In the genomic region with DNA sequence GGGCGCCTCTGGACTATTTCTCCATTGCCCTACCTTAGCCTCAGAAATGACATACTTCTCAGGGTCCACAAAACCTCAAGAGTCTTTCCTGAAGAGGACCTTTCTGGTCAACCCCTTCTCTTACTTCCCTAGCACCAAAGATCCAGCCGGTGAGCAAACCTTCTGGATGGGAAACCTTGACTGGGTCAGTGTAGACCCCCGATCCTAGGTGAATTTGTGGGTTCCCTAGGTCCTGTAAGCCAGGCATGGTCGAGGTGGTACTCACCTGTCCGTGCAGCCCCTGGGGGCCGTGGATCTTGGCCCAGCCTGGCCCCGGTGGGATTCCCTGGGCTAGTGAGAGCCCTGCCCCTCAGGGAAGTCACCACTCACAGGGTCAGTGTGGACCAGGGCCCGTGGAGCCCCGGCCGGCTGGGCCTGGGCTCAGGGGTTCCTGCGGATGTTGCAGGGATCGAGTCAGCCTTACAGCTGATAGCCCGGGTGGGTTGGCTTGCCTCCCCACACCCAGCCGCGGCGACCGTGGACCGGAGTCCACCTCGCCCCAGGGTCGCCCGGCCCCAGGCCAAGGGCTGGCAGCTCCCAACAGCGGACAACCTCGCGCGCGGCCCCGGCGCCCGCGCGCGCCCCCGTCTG, we compare ENCODE assay signal across 8 cellular contexts. TPM values are rescaled to one million over a fixed set of nuclear protein-coding genes. Genes with fewer than 3 reads are reported as not detected.
A peak's percentile ranks its signal among the peaks of the same experiment; 100 is the strongest.
DNase-seq lines count a peak whose midpoint lies in the region; ATAC-seq and TF ChIP-seq lines count a peak whose summit lies in the region.

No MANE protein-coding gene starts in this region.

- H3K27ac ChIP-seq in adrenal gland, result peak overlapping the region; percentile 83 to 95 (median 95)
- peak overlapping the region; percentile 95 to 98 (median 96) for H3K27ac ChIP-seq in stomach

- peak; percentile 37 for ATAC-seq in HG03342 (IDR thresholded peaks at IDR 0.05; ENCODE audit: unreplicated experiment)

- H3K9me3 ChIP-seq in adrenal gland (replicated peaks in 1 of 3) (no peaks in the 10 kb centered on the region), stomach (no peaks in the 10 kb centered on the region)

- H3K4me3 ChIP-seq in AG04449 (ENCODE audit: low read depth, low read length) (peak overlapping the region; percentile 92), adrenal gland (peak overlapping the region; percentile 9 to 76 (median 51)), stomach (peak overlapping the region; percentile 64 to 82 (median 78))

- H3K4me1 ChIP-seq in adrenal gland (replicated peaks in 1 of 2), result peaks cover 23 to 43% of the 10 kb centered on the region in 2 donors
- H3K4me1 ChIP-seq in stomach, result peaks cover 19 to 57% (median 38%) of the 10 kb centered on the region in 4 donors

- DNase-seq in AG04449 (ENCODE audit: low read depth, low spot score), result no peak
- DNase-seq in GM19238 (ENCODE audit: insufficient read length, low spot score), result peak; percentile 74
- DNase-seq in adrenal gland, result no peak
- peak; percentile 74 for DNase-seq in iPS-NIHi7 (ENCODE audit: extremely low spot score)
- no peak for DNase-seq in stomach
- no peak for DNase-seq in stimulated activated CD4-positive, alpha-beta T cell treated with anti-CD3 and anti-CD28 coated beads, Interleukin-2, amount 100 ng/mL, for 48 hours
- no peak for DNase-seq in islet precursor cell

- no peak for TF ChIP-seq POLR2A in adrenal gland (IDR thresholded peaks at IDR 0.05)
- TF ChIP-seq POLR2A in stomach (IDR thresholded peaks at IDR 0.05), result no peak

- TF ChIP-seq EP300 in stomach (IDR thresholded peaks at IDR 0.05), result no peak

- intact Hi-C loops in adrenal gland (cut with DNase I), result no loop called here
- intact Hi-C loops in stomach (cut with DNase I; ENCODE audit: low total_unique reads), result loop anchor here (10.0 kb wide), 1 partner anchor 56 kb away; no protein-coding TSS in a partner anchor

- H3K27me3 ChIP-seq in adrenal gland (no peaks in the 10 kb centered on the region), stomach (no peaks in the 10 kb centered on the region)

- TF ChIP-seq CTCF in AG04449 (IDR thresholded peaks at IDR 0.05; ENCODE audit: insufficient read depth, low read length, missing control alignments) (no peak), adrenal gland (IDR thresholded peaks at IDR 0.05) (no peak), stomach (IDR thresholded peaks at IDR 0.05) (no peak)

- 2 to 26% (median 5%) methylated on average over 3 to 33 of the region's 33 CpGs for WGBS in adrenal gland, 4 donors
- WGBS in stomach, 5 donors, result 2 to 18% (median 3%) methylated on average over 2 to 33 of the region's 33 CpGs

- H3K36me3 ChIP-seq in adrenal gland (replicated peaks in 1 of 2), result peaks cover 0 to 47% of the 10 kb centered on the region in 2 donors
- peaks cover 38 to 59% (median 53%) of the 10 kb centered on the region in 4 donors for H3K36me3 ChIP-seq in stomach

- CTCF ChIA-PET in AG04449 (lab: Yijun Ruan, JAX), result interaction anchor here (0.8 to 7.0 kb wide), 7 partner anchors 9 to 70 kb away, joined by 3 to 81 read pairs (median 9); a partner anchor contains a TSS

- POLR2A ChIA-PET in AG04449 (lab: Yijun Ruan, JAX), result interaction anchor here (0.9 to 3.4 kb wide), 7 partner anchors 10 to 66 kb away, joined by 3 to 26 read pairs (median 8); a partner anchor contains a TSS

RNA-seq across cellular contexts. Expression of a gene that starts 0.6 kb away (rescaled TPM):
- 10 to 100 TPM; 48.4 to 73.1 (median 61.1) TPM for total RNA-seq in adrenal gland
- 10 to 100 TPM; 13.0 to 37.6 (median 26.5) TPM for polyA plus RNA-seq in adrenal gland
- 100 to 1,000 TPM in 1 of 5 donors, 10 to 100 TPM in 3, 1 to 10 TPM in 1; 1.4 to 100 (median 23.1) TPM for total RNA-seq in stomach
- 10 to 100 TPM in 1 of 3 donors, 1 to 10 TPM in 2; 6.3 to 13.5 (median 7.2) TPM for polyA plus RNA-seq in stomach

RNA-seq across cellular contexts. Expression of a gene that starts 0.7 kb away (rescaled TPM):
- total RNA-seq in adrenal gland (10 to 100 TPM; 11.5 to 60.1 (median 37.6) TPM), stomach (100 to 1,000 TPM in 3 of 5 donors, 10 to 100 TPM in 2; 33.9 to 263 (median 138) TPM)
- polyA plus RNA-seq in adrenal gland (10 to 100 TPM; 15.0 to 93.1 (median 50.4) TPM), stomach (10 to 100 TPM; 27.8 to 36.6 (median 33.4) TPM)

RNA-seq across cellular contexts. Expression of a gene that starts 10.1 kb away (rescaled TPM):
- total RNA-seq in adrenal gland (10 to 100 TPM; 10.1 to 43.2 (median 24.5) TPM), stomach (10 to 100 TPM in 4 of 5 donors, 1 to 10 TPM in 1; 8.2 to 41.5 (median 29.5) TPM)
- polyA plus RNA-seq in adrenal gland (10 to 100 TPM; 22.4 to 73.3 (median 71.2) TPM), stomach (10 to 100 TPM in 2 of 3 donors, 1 to 10 TPM in 1; 8.4 to 47.8 (median 14.5) TPM)

RNA-seq across cellular contexts. Expression of a gene that starts 16.4 kb away (rescaled TPM):
- total RNA-seq in adrenal gland (10 to 100 TPM in 6 of 8 donors, 1 to 10 TPM in 2; 6.3 to 25.0 (median 14.5) TPM), stomach (10 to 100 TPM in 1 of 5 donors, 1 to 10 TPM in 2, under 1 TPM in 1, not detected in 1; 0.58 to 31.4 (median 4.5) TPM)
- polyA plus RNA-seq in adrenal gland (10 to 100 TPM; 12.6 to 18.1 (median 14.9) TPM), stomach (1 to 10 TPM; 2.6 to 4.9 (median 2.6) TPM)

RNA-seq across cellular contexts. Expression of a gene that starts 16.4 kb away (rescaled TPM):
- total RNA-seq in adrenal gland, result 10 to 100 TPM; 19.2 to 55.8 (median 30.1) TPM
- 10 to 100 TPM; 24.7 to 27.1 (median 26.8) TPM for polyA plus RNA-seq in adrenal gland
- total RNA-seq in stomach, result 10 to 100 TPM in 4 of 5 donors, 1 to 10 TPM in 1; 1.2 to 55.6 (median 23.7) TPM
- polyA plus RNA-seq in stomach, result 10 to 100 TPM; 38.8 to 55.9 (median 45.1) TPM

Comparison
In these comparisons a context has a peak if more than half of its experiments do, and no peak if none do; other contexts are left out.
1. DNase-seq: peak in GM19238 (single experiment) and iPS-NIHi7 (single experiment); none in AG04449 (single experiment), adrenal gland (0 of 7), stomach (single experiment), stimulated activated CD4-positive, alpha-beta T cell treated with anti-CD3 and anti-CD28 coated beads, Interleukin-2, amount 100 ng/mL, for 48 hours (0 of 2) and islet precursor cell (single experiment).
2. Peak in every context shown above with its lines, with median percentiles within 50 percentile points of each other: H3K4me3 ChIP-seq.